ENCODE assay signal across 18 cellular contexts in the genomic region with DNA sequence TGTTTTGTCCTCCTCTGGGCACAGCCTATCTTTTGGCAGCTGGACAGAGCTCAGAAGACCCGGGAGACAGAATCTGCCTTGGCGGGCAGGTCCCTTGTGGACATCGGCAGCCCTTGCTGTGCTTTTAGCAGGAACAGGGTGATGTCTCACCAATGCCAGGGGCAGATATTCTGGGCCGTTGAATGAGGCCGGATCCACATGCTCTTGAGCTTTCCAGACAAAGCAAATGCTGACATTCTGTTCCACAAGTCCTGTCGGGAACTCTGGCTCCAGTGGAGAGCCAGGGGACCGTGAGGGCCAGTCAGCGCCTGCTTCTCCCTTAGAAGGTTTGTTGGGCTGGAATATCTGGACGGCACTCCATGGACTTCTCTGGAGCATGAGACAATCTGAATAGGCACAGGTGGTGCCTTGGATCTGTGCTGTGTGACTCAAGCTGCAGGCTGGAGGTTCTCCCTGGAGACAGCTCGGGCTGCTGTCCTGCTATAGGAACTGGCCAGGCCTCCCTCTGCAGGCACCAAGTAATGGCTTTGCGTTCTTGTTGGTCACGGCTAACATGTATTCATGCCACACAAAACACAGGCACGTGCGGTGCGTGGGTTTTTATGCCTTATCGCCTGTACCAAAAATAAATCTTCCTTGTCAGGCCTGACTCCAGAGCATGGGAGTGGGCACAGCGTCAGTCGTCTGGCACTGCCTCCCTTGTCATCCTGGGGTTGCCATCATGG.
A peak's percentile ranks its signal among the peaks of the same experiment; 100 is the strongest.
DNase-seq lines count a peak whose midpoint lies in the region; ATAC-seq and TF ChIP-seq lines count a peak whose summit lies in the region.
"Had no signal": no experiment of that assay in that cellular context is flagged by ENCODE, and none has a peak within 500 bp of the region (broad histone marks: within the 10 kb centered on the region; RNA-seq: fewer than 3 reads in every experiment).

No MANE protein-coding gene starts in this region.

- RAD21 ChIA-PET in HCT116 (lab: Charles Lee; ENCODE audit: low non-redundant PET in 1 of 2, low total read pairs in 2 of 2, uncharacterized antibody in 2 of 2, unreplicated experiment in 2 of 2), result no interaction called here

- no peaks in the 10 kb centered on the region for H3K36me3 ChIP-seq in HCT116 (ENCODE audit: control insufficient read depth in 1 of 2, insufficient read depth in 2 of 2, low read length in 2 of 2)
- H3K36me3 ChIP-seq in body of pancreas (replicated peaks in 1 of 2; ENCODE audit: insufficient read depth in 1 of 2, low read depth in 2 of 2), result no peaks in the 10 kb centered on the region
- H3K36me3 ChIP-seq in right lobe of liver, result no peaks in the 10 kb centered on the region
- no peaks in the 10 kb centered on the region for H3K36me3 ChIP-seq in gastrocnemius medialis
- H3K36me3 ChIP-seq in CD4-positive, alpha-beta memory T cell (ENCODE audit: insufficient read depth, low read length), result no peaks in the 10 kb centered on the region

- no peaks in the 10 kb centered on the region for H3K27me3 ChIP-seq in HCT116 (ENCODE audit: insufficient read depth, low read length)
- no peaks in the 10 kb centered on the region for H3K27me3 ChIP-seq in body of pancreas
- no peaks in the 10 kb centered on the region for H3K27me3 ChIP-seq in right lobe of liver
- H3K27me3 ChIP-seq in gastrocnemius medialis, result no peaks in the 10 kb centered on the region
- no peaks in the 10 kb centered on the region for H3K27me3 ChIP-seq in CD4-positive, alpha-beta memory T cell (ENCODE audit: insufficient read depth, low read length)

- H3K4me3 ChIP-seq in HCT116 (replicated peaks in 1 of 2; ENCODE audit: low read depth in 1 of 2, low read length in 2 of 2), result no peak overlapping the region
- no peak overlapping the region for H3K4me3 ChIP-seq in body of pancreas
- no peak overlapping the region for H3K4me3 ChIP-seq in right lobe of liver
- H3K4me3 ChIP-seq in gastrocnemius medialis, result no peak overlapping the region
- no peak overlapping the region for H3K4me3 ChIP-seq in CD4-positive, alpha-beta memory T cell (ENCODE audit: low read length in 2 of 2)
- H3K4me3 ChIP-seq: GM12878 had no signal

- no peak for TF ChIP-seq CTCF in HCT116 (IDR thresholded peaks at IDR 0.05 in 2 of 3, conservative IDR thresholded peaks at IDR 0.05 in 1 of 3; ENCODE audit: borderline replicate concordance in 1 of 3, insufficient read depth in 1 of 3, low read depth in 2 of 3, low read length in 2 of 3)
- TF ChIP-seq CTCF in body of pancreas (IDR thresholded peaks at IDR 0.05), result peak in 1 of 7 experiments; percentile 16
- TF ChIP-seq CTCF in right lobe of liver (IDR thresholded peaks at IDR 0.05), result no peak
- TF ChIP-seq CTCF in gastrocnemius medialis (IDR thresholded peaks at IDR 0.05 in 4 of 5, conservative IDR thresholded peaks at IDR 0.05 in 1 of 5), result peak in 1 of 5 experiments; percentile 13

- POLR2A ChIA-PET in HCT116 (lab: Charles Lee), result no interaction called here
- POLR2A ChIA-PET in CD4-positive, alpha-beta memory T cell (lab: Charles Lee; ENCODE audit: partially characterized antibody), result no interaction called here
- POLR2A ChIA-PET in activated CD4-positive, alpha-beta memory T cell treated with anti-CD3 and anti-CD28 coated beads for 36 hours (lab: Charles Lee), result no interaction called here

- H3K4me2 ChIP-seq in HCT116 (ENCODE audit: low read length), result no peak overlapping the region
- H3K4me2 ChIP-seq: SK-N-SH had no signal

- no peak overlapping the region for H2AFZ ChIP-seq in HCT116 (ENCODE audit: low read depth, low read length, poor library complexity, severe bottlenecking)

- peaks cover 8 to 9% of the 10 kb centered on the region in 2 experiments; a peak in 3 of 4 replicates for H3K4me1 ChIP-seq in HCT116 (ENCODE audit: control insufficient read depth in 1 of 2, insufficient read depth in 2 of 2, low read length in 2 of 2)
- H3K4me1 ChIP-seq in body of pancreas, result peaks cover 71% of the 10 kb centered on the region
- H3K4me1 ChIP-seq in right lobe of liver, result peaks cover 0 to 29% (median 15%) of the 10 kb centered on the region in 4 donors
- peaks cover 18 to 24% of the 10 kb centered on the region in 2 donors for H3K4me1 ChIP-seq in gastrocnemius medialis
- H3K4me1 ChIP-seq in CD4-positive, alpha-beta memory T cell (ENCODE audit: insufficient read depth, low read length), result peaks cover 7% of the 10 kb centered on the region

- in situ Hi-C loops in gastrocnemius medialis (cut with MboI; ENCODE audit: low sequenced_read_pairs in 4 of 4), result no loop called here

- intact Hi-C loops in HCT116 (cut with micrococcal nuclease), result no loop called here
- intact Hi-C loops in body of pancreas (cut with DNase I), result no loop called here
- intact Hi-C loops in right lobe of liver (cut with DNase I), result no loop called here
- intact Hi-C loops in gastrocnemius medialis (cut with DNase I; ENCODE audit: low total_unique reads), result loop anchor here (2.0 kb wide), 1 partner anchor 418 kb away; no protein-coding TSS in a partner anchor
- intact Hi-C loops in CD4-positive, alpha-beta memory T cell (cut with micrococcal nuclease), result no loop called here
- intact Hi-C loops in activated CD4-positive, alpha-beta memory T cell treated with anti-CD3 and anti-CD28 coated beads for 36 hours (cut with micrococcal nuclease), result no loop called here

- DNase-seq in HCT116 (ENCODE audit: low read depth, low spot score) (no peak), body of pancreas (peak; percentile 81 to 92 (median 90)), right lobe of liver (no peak), gastrocnemius medialis (peak; percentile 80 to 84), putamen (ENCODE audit: low spot score) (no peak), COLO829 (ENCODE audit: low spot score) (no peak)
- DNase-seq in CD4-positive, alpha-beta memory T cell, result no peak
- no peak for DNase-seq in activated CD4-positive, alpha-beta memory T cell treated with anti-CD3 and anti-CD28 coated beads for 36 hours
- DNase-seq: activated CD4-positive, alpha-beta T cell treated with anti-CD3 and anti-CD28 coated beads for 48 hours; activated naive CD4-positive, alpha-beta T cell; GDM1; IMR-90; natural killer cell; NCI-H2081; NCI-H526; SK-N-SH; stimulated activated naive CD8-positive, alpha-beta T cell treated with anti-CD3 and anti-CD28 coated beads, Interleukin-15, amount 100 ng/mL, for 72 hours had no signal

- TF ChIP-seq RAD21 in HCT116 (IDR thresholded peaks at IDR 0.05; ENCODE audit: low read depth), result no peak

- H3K27me3 Mint-ChIP-seq in CD4-positive, alpha-beta memory T cell, result no peaks in the 10 kb centered on the region
- no peaks in the 10 kb centered on the region for H3K27me3 Mint-ChIP-seq in activated CD4-positive, alpha-beta memory T cell treated with anti-CD3 and anti-CD28 coated beads for 36 hours
- H3K27me3 Mint-ChIP-seq: stimulated activated naive CD8-positive, alpha-beta T cell treated with anti-CD3 and anti-CD28 coated beads, Interleukin-15, amount 100 ng/mL, for 72 hours had no signal

- no peaks in the 10 kb centered on the region for H3K36me3 Mint-ChIP-seq in CD4-positive, alpha-beta memory T cell
- no peaks in the 10 kb centered on the region for H3K36me3 Mint-ChIP-seq in activated CD4-positive, alpha-beta memory T cell treated with anti-CD3 and anti-CD28 coated beads for 36 hours
- H3K36me3 Mint-ChIP-seq: natural killer cell had no signal

- ATAC-seq in HCT116 (no peak), body of pancreas (peak; percentile 86), right lobe of liver (peak; percentile 30 to 66 (median 42)), gastrocnemius medialis (peak; percentile 89 to 91)
- ATAC-seq: GM12878; natural killer cell; stimulated activated naive CD8-positive, alpha-beta T cell treated with anti-CD3 and anti-CD28 coated beads, Interleukin-15, amount 100 ng/mL, for 72 hours had no signal

- no peak overlapping the region for H3K4me3 Mint-ChIP-seq in CD4-positive, alpha-beta memory T cell
- H3K4me3 Mint-ChIP-seq in activated CD4-positive, alpha-beta memory T cell treated with anti-CD3 and anti-CD28 coated beads for 36 hours, result no peak overlapping the region
- H3K4me3 Mint-ChIP-seq: natural killer cell; stimulated activated naive CD8-positive, alpha-beta T cell treated with anti-CD3 and anti-CD28 coated beads, Interleukin-15, amount 100 ng/mL, for 72 hours had no signal

- H3K9me3 Mint-ChIP-seq in CD4-positive, alpha-beta memory T cell, result no peaks in the 10 kb centered on the region
- no peaks in the 10 kb centered on the region for H3K9me3 Mint-ChIP-seq in activated CD4-positive, alpha-beta memory T cell treated with anti-CD3 and anti-CD28 coated beads for 36 hours
- H3K9me3 Mint-ChIP-seq: natural killer cell; stimulated activated naive CD8-positive, alpha-beta T cell treated with anti-CD3 and anti-CD28 coated beads, Interleukin-15, amount 100 ng/mL, for 72 hours had no signal

- peak overlapping the region in 2 of 7 donors; percentile 48 to 59 for H3K27ac Mint-ChIP-seq in CD4-positive, alpha-beta memory T cell
- H3K27ac Mint-ChIP-seq in activated CD4-positive, alpha-beta memory T cell treated with anti-CD3 and anti-CD28 coated beads for 36 hours, result no peak overlapping the region
- H3K27ac Mint-ChIP-seq: natural killer cell had no signal

- CTCF ChIA-PET in HCT116 (lab: Charles Lee), result no interaction called here
- CTCF ChIA-PET in CD4-positive, alpha-beta memory T cell (lab: Charles Lee; ENCODE audit: partially characterized antibody), result no interaction called here
- CTCF ChIA-PET in activated CD4-positive, alpha-beta memory T cell treated with anti-CD3 and anti-CD28 coated beads for 36 hours (lab: Charles Lee), result no interaction called here

- no peaks in the 10 kb centered on the region for H4K20me1 ChIP-seq in HCT116 (ENCODE audit: insufficient read depth)

- H3K9me2 ChIP-seq in HCT116 (ENCODE audit: insufficient read depth), result no peaks in the 10 kb centered on the region
- H3K9me2 ChIP-seq: SK-N-SH had no signal

- 29 to 41% methylated on average over 10 to 18 of the region's 18 CpGs for WGBS in body of pancreas, 2 donors
- 59% methylated on average over 8 of the region's 18 CpGs for WGBS in right lobe of liver (ENCODE audit: insufficient coverage, low coverage, low lambda C conversion rate, missing lambda C conversion rate)

- H3K27ac ChIP-seq in HCT116 (ENCODE audit: low read depth, low read length) (peak overlapping the region; percentile 24; the same call in 1 of the 2 replicates), body of pancreas (peak overlapping the region; percentile 74 to 95 (median 92)), right lobe of liver (peak overlapping the region in 1 of 3 donors; percentile 77), gastrocnemius medialis (peak overlapping the region; percentile 64 to 90 (median 78))
- no peak overlapping the region for H3K27ac ChIP-seq in CD4-positive, alpha-beta memory T cell (ENCODE audit: low read depth, low read length)

- no peaks in the 10 kb centered on the region for H3K9me3 ChIP-seq in HCT116 (ENCODE audit: control insufficient read depth in 1 of 2, insufficient read depth in 1 of 2, low read depth in 1 of 2, low read length in 2 of 2)
- H3K9me3 ChIP-seq in body of pancreas, result no peaks in the 10 kb centered on the region
- H3K9me3 ChIP-seq in right lobe of liver, result no peaks in the 10 kb centered on the region
- no peaks in the 10 kb centered on the region for H3K9me3 ChIP-seq in gastrocnemius medialis
- H3K9me3 ChIP-seq in CD4-positive, alpha-beta memory T cell (ENCODE audit: control insufficient read depth in 1 of 2, low read length in 2 of 2), result no peaks in the 10 kb centered on the region
- H3K9me3 ChIP-seq: SK-N-SH had no signal

- TF ChIP-seq POLR2A in HCT116 (IDR thresholded peaks at IDR 0.05; ENCODE audit: borderline replicate concordance, extremely low read depth, insufficient read depth, insufficient read length) (no peak), body of pancreas (IDR thresholded peaks at IDR 0.05) (peak in 2 of 3 donors; percentile 68 to 69), right lobe of liver (IDR thresholded peaks at IDR 0.05) (no peak), gastrocnemius medialis (IDR thresholded peaks at IDR 0.05) (no peak)

- H3K4me1 Mint-ChIP-seq in CD4-positive, alpha-beta memory T cell, result peaks cover 0 to under 1% (median 0%) of the 10 kb centered on the region in 4 donors
- no peaks in the 10 kb centered on the region for H3K4me1 Mint-ChIP-seq in activated CD4-positive, alpha-beta memory T cell treated with anti-CD3 and anti-CD28 coated beads for 36 hours (ENCODE audit: low read depth)
- H3K4me1 Mint-ChIP-seq: natural killer cell; stimulated activated naive CD8-positive, alpha-beta T cell treated with anti-CD3 and anti-CD28 coated beads, Interleukin-15, amount 100 ng/mL, for 72 hours had no signal

- H3K9ac ChIP-seq in HCT116 (ENCODE audit: low read length), result no peak overlapping the region
- H3K9ac ChIP-seq: SK-N-SH had no signal

- BruUV-seq in HCT116 (replicated peaks; lab: Mats Ljungman, UMichigan), result no TSS peak

- no peaks in the 10 kb centered on the region for H3K79me2 ChIP-seq in HCT116 (ENCODE audit: insufficient read depth, low read length)

Comparison
In these comparisons a context has a peak if more than half of its experiments do, and no peak if none do; other contexts are left out.
1. DNase-seq: peak in body of pancreas (4 of 4) and gastrocnemius medialis (2 of 2); none in HCT116 (single experiment), right lobe of liver (0 of 3), CD4-positive, alpha-beta memory T cell (0 of 5), putamen (single experiment), COLO829 (single experiment) and activated CD4-positive, alpha-beta memory T cell treated with anti-CD3 and anti-CD28 coated beads for 36 hours (single experiment).
2. POLR2A ChIP-seq: peak in body of pancreas (2 of 3); none in HCT116 (single experiment), right lobe of liver (single experiment) and gastrocnemius medialis (0 of 2).